In the genomic region with DNA sequence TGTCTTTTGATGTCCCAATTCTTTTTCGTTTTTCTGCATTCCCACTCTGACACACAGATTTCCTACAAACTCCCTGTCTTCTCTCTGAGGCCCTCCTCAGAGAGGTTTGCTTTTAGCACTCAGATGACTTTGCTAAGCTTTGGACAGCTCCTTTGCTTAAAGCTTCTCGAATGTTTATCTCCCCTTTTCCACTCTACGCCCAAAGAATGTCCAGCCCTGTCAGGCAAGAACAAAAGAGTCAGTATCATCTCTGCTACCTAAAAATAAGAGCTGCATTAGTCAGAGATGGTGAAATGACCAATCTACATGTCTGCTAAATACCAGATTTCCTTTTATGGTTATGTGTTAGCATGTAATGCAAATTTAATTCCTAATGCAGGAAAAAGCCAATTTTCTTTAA, we compare ENCODE assay signal across 9 cellular contexts. TPM values are rescaled to one million over a fixed set of nuclear protein-coding genes. Genes with fewer than 3 reads are reported as not detected.
DNase-seq lines count a peak whose midpoint lies in the region; ATAC-seq and TF ChIP-seq lines count a peak whose summit lies in the region.
"Had no signal": no experiment of that assay in that cellular context is flagged by ENCODE, and none has a peak within 500 bp of the region (broad histone marks: within the 10 kb centered on the region; RNA-seq: fewer than 3 reads in every experiment).

No MANE protein-coding gene starts in this region.

- no peak overlapping the region for H3K4me3 Mint-ChIP-seq in CD4-positive, alpha-beta memory T cell

- intact Hi-C loops in right cardiac atrium (cut with DNase I): no loop called here
- intact Hi-C loops in CD4-positive, alpha-beta memory T cell (cut with micrococcal nuclease): no loop called here

- DNase-seq in HPDE6-E6E7 (ENCODE audit: extremely low spot score) (peak; percentile 42), brain microvascular endothelial cell (peak; percentile 77), right cardiac atrium (no peak), NCI-H446 treated with DMSO at 0.1 percent for 48 hours (lab: John Stamatoyannopoulos, UW) (no peak), iPS-NIHi11 (ENCODE audit: low spot score) (no peak)
- no peak for DNase-seq in CD4-positive, alpha-beta memory T cell
- DNase-seq: NCI-H1436 treated with DMSO at 0.1 percent for 48 hours, RPMI8226 had no signal

- no peaks in the 10 kb centered on the region for H3K27me3 ChIP-seq in brain microvascular endothelial cell (replicated peaks)
- no peaks in the 10 kb centered on the region for H3K27me3 ChIP-seq in right cardiac atrium (ENCODE audit: control insufficient read depth, insufficient read depth)
- no peaks in the 10 kb centered on the region for H3K27me3 ChIP-seq in skeletal muscle tissue (ENCODE audit: control insufficient read depth in 3 of 3, insufficient read depth in 3 of 3, low read length in 3 of 3)
- no peaks in the 10 kb centered on the region for H3K27me3 ChIP-seq in CD4-positive, alpha-beta memory T cell (ENCODE audit: insufficient read depth, low read length)

- H3K36me3 ChIP-seq in brain microvascular endothelial cell (replicated peaks): peaks cover 4% of the 10 kb centered on the region
- peaks cover 10 to 14% (median 11%) of the 10 kb centered on the region in 3 donors for H3K36me3 ChIP-seq in skeletal muscle tissue (ENCODE audit: control insufficient read depth in 3 of 3, insufficient read depth in 3 of 3, low read length in 3 of 3)
- no peaks in the 10 kb centered on the region for H3K36me3 ChIP-seq in CD4-positive, alpha-beta memory T cell (ENCODE audit: insufficient read depth, low read length)

- H3K27ac ChIP-seq in brain microvascular endothelial cell: peak overlapping the region; percentile 65
- H3K27ac ChIP-seq in right cardiac atrium (ENCODE audit: low read length): peak overlapping the region; percentile 79
- peak overlapping the region; percentile 57 for H3K27ac ChIP-seq in skeletal muscle tissue (ENCODE audit: low read depth, low read length)
- H3K27ac ChIP-seq in CD4-positive, alpha-beta memory T cell (ENCODE audit: low read depth, low read length): no peak overlapping the region

- no peak for TF ChIP-seq CTCF in brain microvascular endothelial cell (IDR thresholded peaks at IDR 0.05; ENCODE audit: low read depth, low read length, missing control alignments)

- peak; percentile 66 to 85 for ATAC-seq in right cardiac atrium

- POLR2A ChIA-PET in CD4-positive, alpha-beta memory T cell (lab: Charles Lee; ENCODE audit: partially characterized antibody): no interaction called here

- H3K4me3 ChIP-seq in brain microvascular endothelial cell (ENCODE audit: low read depth, low read length) (no peak overlapping the region), right cardiac atrium (ENCODE audit: low read length) (no peak overlapping the region), skeletal muscle tissue (ENCODE audit: low read length in 3 of 3) (no peak overlapping the region)
- no peak overlapping the region for H3K4me3 ChIP-seq in CD4-positive, alpha-beta memory T cell (ENCODE audit: low read length in 2 of 2)

- peaks cover 61 to 70% of the 10 kb centered on the region in 2 donors for H3K36me3 Mint-ChIP-seq in CD4-positive, alpha-beta memory T cell

- peaks cover 2 to 17% (median 12%) of the 10 kb centered on the region in 4 donors for H3K4me1 Mint-ChIP-seq in CD4-positive, alpha-beta memory T cell

- in situ Hi-C loops in brain microvascular endothelial cell (cut with HindIII; ENCODE audit: low pct_ligation_motif_present, low sequenced_read_pairs): no loop called here

- H3K27ac Mint-ChIP-seq in CD4-positive, alpha-beta memory T cell: no peak overlapping the region

- H3K27me3 Mint-ChIP-seq in CD4-positive, alpha-beta memory T cell: no peaks in the 10 kb centered on the region

- CTCF ChIA-PET in CD4-positive, alpha-beta memory T cell (lab: Charles Lee; ENCODE audit: partially characterized antibody): interaction anchor here (2.2 kb wide), 1 partner anchor 10 kb away, joined by 5 read pairs; no protein-coding TSS in a partner anchor

- H3K9me3 Mint-ChIP-seq in CD4-positive, alpha-beta memory T cell: peaks cover 0 to 6% (median 0%) of the 10 kb centered on the region in 8 donors

- H3K4me1 ChIP-seq in right cardiac atrium (ENCODE audit: control insufficient read depth, insufficient read depth, low read length) (peaks cover 2% of the 10 kb centered on the region), skeletal muscle tissue (ENCODE audit: control insufficient read depth in 3 of 3, insufficient read depth in 3 of 3, low read length in 3 of 3) (peaks cover 7 to 9% (median 8%) of the 10 kb centered on the region in 3 donors)
- no peaks in the 10 kb centered on the region for H3K4me1 ChIP-seq in CD4-positive, alpha-beta memory T cell (ENCODE audit: insufficient read depth, low read length)

- H3K9me3 ChIP-seq in right cardiac atrium (ENCODE audit: control insufficient read depth, low read length) (no peaks in the 10 kb centered on the region), skeletal muscle tissue (ENCODE audit: control insufficient read depth in 3 of 3, low read length in 3 of 3) (no peaks in the 10 kb centered on the region)
- H3K9me3 ChIP-seq in CD4-positive, alpha-beta memory T cell (ENCODE audit: control insufficient read depth in 1 of 2, low read length in 2 of 2): no peaks in the 10 kb centered on the region

- 36% methylated on average over 3 of the region's 3 CpGs for WGBS in right cardiac atrium

- H3K9ac ChIP-seq in skeletal muscle tissue (ENCODE audit: low read depth in 1 of 3, low read length in 3 of 3): peak overlapping the region in 1 of 3 donors; percentile 15

RNA-seq across cellular contexts. Expression of a gene that starts 56.8 kb away (rescaled TPM):
- 10 to 100 TPM; 23.8 to 26.8 (median 26.2) TPM for total RNA-seq in right cardiac atrium
- polyA plus RNA-seq in right cardiac atrium: 19.5 TPM
- 21.4 TPM for total RNA-seq in skeletal muscle tissue
- total RNA-seq in CD4-positive, alpha-beta memory T cell: 10 to 100 TPM; 34.4 to 34.8 TPM
- 10 to 100 TPM; 29.8 to 43.6 TPM for polyA plus RNA-seq in CD4-positive, alpha-beta memory T cell

Comparison
In these comparisons a context has a peak if more than half of its experiments do, and no peak if none do; other contexts are left out.
1. DNase-seq: peak in HPDE6-E6E7 (single experiment) and brain microvascular endothelial cell (single experiment); none in right cardiac atrium (0 of 3), NCI-H446 treated with DMSO at 0.1 percent for 48 hours (single experiment), CD4-positive, alpha-beta memory T cell (0 of 5) and iPS-NIHi11 (single experiment).